Comparison of ENCODE assay signal across 8 cellular contexts in the genomic region with DNA sequence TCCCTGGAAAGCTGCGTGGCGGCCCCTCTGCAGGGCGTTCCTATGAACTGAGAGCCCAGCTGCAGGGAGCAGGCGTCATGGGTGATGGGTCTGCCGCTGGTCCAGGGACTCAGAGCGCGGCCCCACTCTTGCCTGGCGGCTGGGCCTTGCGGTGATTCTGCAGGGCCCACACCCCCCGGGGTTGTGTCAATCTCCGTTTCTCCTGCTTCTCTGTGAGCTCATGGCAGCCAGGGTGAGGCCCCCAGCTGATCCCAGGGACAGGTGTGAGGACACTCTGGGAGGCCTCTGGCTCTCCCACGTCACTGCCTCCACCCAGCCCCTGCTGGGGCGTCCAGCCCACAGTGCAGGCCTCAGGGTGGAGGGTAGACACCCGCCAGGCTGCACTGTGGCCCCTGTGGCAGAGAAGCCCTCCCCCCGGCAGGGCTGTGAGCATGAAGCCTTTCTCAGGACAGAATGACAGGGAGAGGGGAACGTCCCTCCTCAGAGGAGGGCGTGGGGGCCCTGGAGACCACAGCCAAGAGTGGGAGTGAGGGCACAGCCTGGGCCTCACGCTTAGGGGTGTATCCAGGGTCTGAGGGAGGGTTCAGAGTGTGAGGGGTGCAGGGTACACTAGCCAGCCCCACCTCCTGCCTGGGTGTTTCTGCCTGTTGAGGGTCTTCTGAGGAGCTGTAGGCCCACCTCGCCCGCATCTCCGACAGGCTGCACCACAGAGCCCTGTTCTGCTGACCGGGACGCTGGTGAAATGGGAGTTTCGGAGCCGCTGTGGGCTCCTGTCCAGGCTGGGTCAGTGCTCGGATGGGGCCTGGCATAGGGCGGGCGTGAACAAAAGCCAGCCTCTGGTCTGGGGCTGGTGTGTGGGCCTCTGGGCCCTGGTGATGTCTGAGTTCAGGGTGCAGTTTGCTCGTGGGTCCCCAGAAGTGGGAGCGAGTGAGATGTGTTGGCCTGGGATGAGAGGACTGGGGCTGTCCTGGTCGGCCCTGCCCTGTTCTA. TPM values are rescaled to one million over a fixed set of nuclear protein-coding genes. Genes with fewer than 3 reads are reported as not detected.
DNase-seq lines count a peak whose midpoint lies in the region; ATAC-seq and TF ChIP-seq lines count a peak whose summit lies in the region.
"Had no signal": no experiment of that assay in that cellular context is flagged by ENCODE, and none has a peak within 500 bp of the region (broad histone marks: within the 10 kb centered on the region; RNA-seq: fewer than 3 reads in every experiment).

No MANE protein-coding gene starts in this region.

- peaks cover 43% of the 10 kb centered on the region for H3K79me2 ChIP-seq in SK-N-SH (ENCODE audit: insufficient read depth)

- no peak overlapping the region for H3K4me2 ChIP-seq in SK-N-SH

- no peak overlapping the region for H2AFZ ChIP-seq in SK-N-SH (ENCODE audit: low read depth)

- H3K27ac ChIP-seq in SK-N-SH (ENCODE audit: low read depth in 2 of 2, low read length in 1 of 2) (peak overlapping the region in 1 of 2 experiments; percentile 8; a peak in 2 of 4 replicates), substantia nigra (ENCODE audit: low read depth, low read length, poor library complexity, severe bottlenecking) (peak overlapping the region; percentile 45), ovary (no peak overlapping the region)

- POLR2A ChIA-PET in SK-N-SH (lab: Yijun Ruan, JAX): interaction anchor here (1.0 kb wide), 1 partner anchor 33 kb away, joined by 3 read pairs; no protein-coding TSS in a partner anchor

- DNase-seq in SK-N-SH (no peak), glutamatergic neuron (peak; percentile 24), substantia nigra (lab: John Stamatoyannopoulos, UW) (no peak), ovary (no peak)
- DNase-seq in activated CD4-positive, alpha-beta T cell treated with anti-CD3 and anti-CD28 coated beads, Interleukin-2, amount 50 U/mL, for 4 hours: no peak
- DNase-seq: SHP77 had no signal

- no peaks in the 10 kb centered on the region for H3K9me3 ChIP-seq in SK-N-SH
- H3K9me3 ChIP-seq in ovary: no peaks in the 10 kb centered on the region

- TF ChIP-seq POLR2A in ovary (IDR thresholded peaks at IDR 0.05): no peak

- TF ChIP-seq CTCF in SK-N-SH (IDR thresholded peaks at IDR 0.05) (no peak), glutamatergic neuron (IDR thresholded peaks at IDR 0.05; ENCODE audit: partially characterized antibody, unreplicated experiment) (no peak), ovary (IDR thresholded peaks at IDR 0.05) (no peak)

- TF ChIP-seq RAD21 in SK-N-SH (IDR thresholded peaks at IDR 0.05; ENCODE audit: low read length): no peak

- peaks cover 3% of the 10 kb centered on the region for H3K4me1 Mint-ChIP-seq in glutamatergic neuron (ENCODE audit: low read depth, unreplicated experiment)

- no peak overlapping the region; the same call in 1 of the 2 replicates for H3K9ac ChIP-seq in SK-N-SH

- peaks cover 0 to 23% of the 10 kb centered on the region in 2 experiments; a peak in 1 of 4 replicates for H3K4me1 ChIP-seq in SK-N-SH (ENCODE audit: control insufficient read depth in 1 of 2, insufficient read depth in 2 of 2, low read depth in 1 of 2, low read length in 1 of 2)
- no peaks in the 10 kb centered on the region for H3K4me1 ChIP-seq in ovary (ENCODE audit: insufficient read depth)

- CTCF ChIA-PET in SK-N-SH (lab: Yijun Ruan, JAX): interaction anchor here (0.6 to 2.9 kb wide), 29 partner anchors 9 to 85 kb away, joined by 3 to 28 read pairs (median 4); a partner anchor contains a TSS

- H3K27me3 ChIP-seq in SK-N-SH (ENCODE audit: insufficient read depth) (no peaks in the 10 kb centered on the region), ovary (no peaks in the 10 kb centered on the region)

- H3K4me3 ChIP-seq in SK-N-SH (ENCODE audit: low read depth in 2 of 2, low read length in 1 of 2) (no peak overlapping the region), ovary (no peak overlapping the region)

- H3K27ac Mint-ChIP-seq in glutamatergic neuron (ENCODE audit: unreplicated experiment): no peak overlapping the region

- peak; percentile 4 for ATAC-seq in SK-N-SH treated with all-trans-retinoic acid at 6 μM for 48 hours

- peaks cover 6% of the 10 kb centered on the region for H3K9me3 Mint-ChIP-seq in glutamatergic neuron (ENCODE audit: unreplicated experiment)

- no peak overlapping the region for H3K4me3 Mint-ChIP-seq in glutamatergic neuron (ENCODE audit: unreplicated experiment)

- H3K36me3 Mint-ChIP-seq in glutamatergic neuron (ENCODE audit: unreplicated experiment): no peaks in the 10 kb centered on the region

- TF ChIP-seq EP300 in SK-N-SH (IDR thresholded peaks at IDR 0.05; ENCODE audit: borderline replicate concordance in 1 of 2, low read depth in 1 of 2, low read length in 1 of 2) (no peak), ovary (IDR thresholded peaks at IDR 0.05) (no peak)

- H3K9me2 ChIP-seq in SK-N-SH: no peaks in the 10 kb centered on the region

- H3K36me3 ChIP-seq in SK-N-SH (replicated peaks in 1 of 2; ENCODE audit: control insufficient read depth in 1 of 2, insufficient read depth in 2 of 2, low read length in 1 of 2) (peaks cover 11 to 50% of the 10 kb centered on the region in 2 experiments), ovary (no peaks in the 10 kb centered on the region)

- peaks cover 10% of the 10 kb centered on the region for H3K27me3 Mint-ChIP-seq in glutamatergic neuron (ENCODE audit: unreplicated experiment)

- intact Hi-C loops in ovary (cut with DNase I): no loop called here

- 77% methylated on average over 7 of the region's 31 CpGs for WGBS in SK-N-SH (ENCODE audit: low lambda C conversion rate)
- 79 to 86% (median 84%) methylated on average over 31 of the region's 31 CpGs for WGBS in ovary, 3 donors

- no peaks in the 10 kb centered on the region for H3F3A ChIP-seq in SK-N-SH (replicated peaks; ENCODE audit: insufficient read depth)

- peaks cover 19% of the 10 kb centered on the region for H4K20me1 ChIP-seq in SK-N-SH (ENCODE audit: insufficient read depth)

TF ChIP-seq in SK-N-SH treated with all-trans-retinoic acid at 6 μM for 48 hours, 23 proteins besides CTCF, POLR2A, EP300 and RAD21 (continues in another document):
- no peak for TF ChIP-seq TCF4 (CRISPR knock-in tag; IDR thresholded peaks at IDR 0.05; ENCODE audit: borderline replicate concordance)
- no peak for TF ChIP-seq OSR1 (CRISPR knock-in tag; IDR thresholded peaks at IDR 0.05)
- TF ChIP-seq BACH2 (CRISPR knock-in tag; IDR thresholded peaks at IDR 0.05; ENCODE audit: borderline replicate concordance): no peak

TF ChIP-seq in SK-N-SH, 30 proteins besides CTCF, POLR2A, EP300 and RAD21 (continues in another document):
- TF ChIP-seq GATA2 (CRISPR knock-in tag; IDR thresholded peaks at IDR 0.05): no peak
- no peak for TF ChIP-seq MEF2A (IDR thresholded peaks at IDR 0.05; ENCODE audit: borderline replicate concordance, low read depth)
- TF ChIP-seq EZH2phosphoT487 (IDR thresholded peaks at IDR 0.05; ENCODE audit: borderline replicate concordance, low read depth): no peak
- no peak for TF ChIP-seq FOSL2 (IDR thresholded peaks at IDR 0.05; ENCODE audit: borderline replicate concordance, low read depth)
- TF ChIP-seq, protein P1, sequence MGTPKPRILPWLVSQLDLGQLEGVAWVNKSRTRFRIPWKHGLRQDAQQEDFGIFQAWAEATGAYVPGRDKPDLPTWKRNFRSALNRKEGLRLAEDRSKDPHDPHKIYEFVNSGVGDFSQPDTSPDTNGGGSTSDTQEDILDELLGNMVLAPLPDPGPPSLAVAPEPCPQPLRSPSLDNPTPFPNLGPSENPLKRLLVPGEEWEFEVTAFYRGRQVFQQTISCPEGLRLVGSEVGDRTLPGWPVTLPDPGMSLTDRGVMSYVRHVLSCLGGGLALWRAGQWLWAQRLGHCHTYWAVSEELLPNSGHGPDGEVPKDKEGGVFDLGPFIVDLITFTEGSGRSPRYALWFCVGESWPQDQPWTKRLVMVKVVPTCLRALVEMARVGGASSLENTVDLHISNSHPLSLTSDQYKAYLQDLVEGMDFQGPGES (IDR thresholded peaks at IDR 0.05; ENCODE audit: low read depth, low read length): no peak
- TF ChIP-seq JUND (IDR thresholded peaks at IDR 0.05): no peak
- no peak for TF ChIP-seq RXRA (IDR thresholded peaks at IDR 0.05; ENCODE audit: borderline replicate concordance, low read depth)

RNA-seq across cellular contexts. Expression of a gene that starts 26.7 kb away (rescaled TPM):
- polyA plus RNA-seq in SK-N-SH (2012; rRNA removed) (219 and 335 TPM in 2 replicates), ovary (10 to 100 TPM in 1 of 2 donors, under 1 TPM in 1; 0.35 to 95.1 TPM)
- polyA plus RNA-seq in SK-N-SH (2012; cell fraction: cytosol; rRNA removed): 154 and 228 TPM in 2 replicates
- 326 and 608 TPM in 2 replicates for polyA plus RNA-seq in SK-N-SH (2012; cell fraction: nucleus; rRNA removed)
- total RNA-seq in glutamatergic neuron (ENCODE audit: unreplicated experiment) (78.5 TPM), ovary (100 to 1,000 TPM in 1 of 7 donors, 10 to 100 TPM in 6; 21.3 to 242 (median 47.8) TPM)

RNA-seq across cellular contexts. Expression of a gene that starts 28.3 kb away (rescaled TPM):
- polyA plus RNA-seq in SK-N-SH (2012; rRNA removed): 74.8 and 96.3 TPM in 2 replicates
- 45.4 and 60.6 TPM in 2 replicates for polyA plus RNA-seq in SK-N-SH (2012; cell fraction: cytosol; rRNA removed)
- 499 and 721 TPM in 2 replicates for polyA plus RNA-seq in SK-N-SH (2012; cell fraction: nucleus; rRNA removed)
- total RNA-seq in glutamatergic neuron (ENCODE audit: unreplicated experiment): 261 TPM
- 100 to 1,000 TPM in 5 of 7 donors, 10 to 100 TPM in 2; 45.7 to 128 (median 112) TPM for total RNA-seq in ovary
- 10 to 100 TPM; 23.0 to 72.3 TPM for polyA plus RNA-seq in ovary

RNA-seq across cellular contexts. Expression of a gene that starts 38.7 kb away (rescaled TPM):
- 0.68 and 0.72 TPM in 2 replicates for polyA plus RNA-seq in SK-N-SH (2012; rRNA removed)
- 0.09 TPM in 1 of 2 replicates, not detected in the other for polyA plus RNA-seq in SK-N-SH (2012; cell fraction: cytosol; rRNA removed)
- 9.8 and 16.8 TPM in 2 replicates for polyA plus RNA-seq in SK-N-SH (2012; cell fraction: nucleus; rRNA removed)
- total RNA-seq in glutamatergic neuron (ENCODE audit: unreplicated experiment): 49.3 TPM
- 10 to 100 TPM in 5 of 7 donors, 1 to 10 TPM in 2; 3.2 to 72.8 (median 26.4) TPM for total RNA-seq in ovary
- 100 to 1,000 TPM in 1 of 2 donors, 1 to 10 TPM in 1; 7.2 to 116 TPM for polyA plus RNA-seq in ovary
- total RNA-seq: MCF 10A had no signal

RNA-seq across cellular contexts. Expression of a gene that starts 43.1 kb away (rescaled TPM):
- polyA plus RNA-seq in SK-N-SH (2012; rRNA removed): 10.9 and 13.4 TPM in 2 replicates
- 4.4 and 7.2 TPM in 2 replicates for polyA plus RNA-seq in SK-N-SH (2012; cell fraction: cytosol; rRNA removed)
- 33.0 and 74.2 TPM in 2 replicates for polyA plus RNA-seq in SK-N-SH (2012; cell fraction: nucleus; rRNA removed)
- total RNA-seq in glutamatergic neuron (ENCODE audit: unreplicated experiment): 13.8 TPM
- 1 to 10 TPM; 2.6 to 8.2 (median 3.8) TPM for total RNA-seq in ovary
- polyA plus RNA-seq in ovary: 1 to 10 TPM in 1 of 2 donors, not detected in 1; 5.3 TPM

RNA-seq across cellular contexts. Expression of a gene that starts 49.6 kb away (rescaled TPM):
- 0.26 and 0.29 TPM in 2 replicates for polyA plus RNA-seq in SK-N-SH (2012; rRNA removed)
- polyA plus RNA-seq in SK-N-SH (2012; cell fraction: cytosol; rRNA removed): 0.04 and 0.35 TPM in 2 replicates
- polyA plus RNA-seq in SK-N-SH (2012; cell fraction: nucleus; rRNA removed): 2.6 TPM in 2 replicates
- 2.7 TPM for total RNA-seq in glutamatergic neuron (ENCODE audit: unreplicated experiment)
- 1 to 10 TPM in 5 of 7 donors, under 1 TPM in 2; 0.11 to 5.1 (median 2.5) TPM for total RNA-seq in ovary
- polyA plus RNA-seq in ovary: under 1 TPM in 1 of 2 donors, not detected in 1; 0.59 TPM
